Comparison of ENCODE assay signal across 8 cellular contexts in genomic region chr10:79266092-79266491, GRCh38.
DNase-seq lines count a peak whose midpoint lies in the region; ATAC-seq lines count a peak whose summit lies in the region.

No MANE protein-coding gene starts in this region.

- peak overlapping the region; percentile 19 for H3K27ac Mint-ChIP-seq in activated naive CD8-positive, alpha-beta T cell treated with anti-CD3 and anti-CD28 coated beads, Interleukin-2, amount 10 ng/mL, durations not matched to agents 7 days and 5 days

- no peaks in the 10 kb centered on the region for H3K27me3 Mint-ChIP-seq in activated naive CD8-positive, alpha-beta T cell treated with anti-CD3 and anti-CD28 coated beads, Interleukin-2, amount 10 ng/mL, durations not matched to agents 7 days and 5 days

- H3K4me1 ChIP-seq in muscle layer of colon (ENCODE audit: insufficient read depth, low read length) = peaks cover 98% of the 10 kb centered on the region

- H3K9me3 Mint-ChIP-seq in activated naive CD8-positive, alpha-beta T cell treated with anti-CD3 and anti-CD28 coated beads, Interleukin-2, amount 10 ng/mL, durations not matched to agents 7 days and 5 days = no peaks in the 10 kb centered on the region

- no peaks in the 10 kb centered on the region for H3K9me3 ChIP-seq in muscle layer of colon (ENCODE audit: low read length)

- H3K27ac ChIP-seq in muscle layer of colon (ENCODE audit: low read depth, low read length) = peak overlapping the region; percentile 40

- H3K4me1 Mint-ChIP-seq in activated naive CD8-positive, alpha-beta T cell treated with anti-CD3 and anti-CD28 coated beads, Interleukin-2, amount 10 ng/mL, durations not matched to agents 7 days and 5 days = peaks cover 16% of the 10 kb centered on the region

- POLR2A ChIA-PET in activated naive CD8-positive, alpha-beta T cell treated with anti-CD3 and anti-CD28 coated beads, Interleukin-2, amount 10 ng/mL, durations not matched to agents 7 days and 5 days (lab: Charles Lee) = interaction anchor here (1.4 kb wide), 1 partner anchor 22 kb away, joined by 5 read pairs; no protein-coding TSS in a partner anchor

- H3K36me3 Mint-ChIP-seq in activated naive CD8-positive, alpha-beta T cell treated with anti-CD3 and anti-CD28 coated beads, Interleukin-2, amount 10 ng/mL, durations not matched to agents 7 days and 5 days = no peaks in the 10 kb centered on the region

- H3K27me3 ChIP-seq in muscle layer of colon (ENCODE audit: control insufficient read depth in 1 of 2, insufficient read depth in 2 of 2, low read length in 2 of 2) = no peaks in the 10 kb centered on the region

- peak overlapping the region; percentile 17 for H3K9ac ChIP-seq in muscle layer of colon (ENCODE audit: low read length)

- ATAC-seq in HG03064 (IDR thresholded peaks at IDR 0.05; ENCODE audit: low read depth, unreplicated experiment) (peak; percentile 33), left lobe of liver (no peak)
- ATAC-seq in activated naive CD8-positive, alpha-beta T cell treated with anti-CD3 and anti-CD28 coated beads, Interleukin-2, amount 10 ng/mL, durations not matched to agents 7 days and 5 days (ENCODE audit: low read depth) = no peak

- DNase-seq in activated CD4-positive, alpha-beta T cell treated with anti-CD3 and anti-CD28 coated beads for 48 hours = peak; percentile 40
- DNase-seq in activated CD4-positive, alpha-beta T cell treated with anti-CD3 and anti-CD28 coated beads for 4 hours = no peak
- no peak for DNase-seq in activated naive CD8-positive, alpha-beta T cell treated with anti-CD3 and anti-CD28 coated beads, Interleukin-2, amount 10 ng/mL, durations not matched to agents 7 days and 5 days
- DNase-seq in left lobe of liver (ENCODE audit: low spot score) (no peak), HUDEP-2 (lab: John Stamatoyannopoulos, UW; ENCODE audit: unreplicated experiment in 76 of 76) (no peak), NCI-H1694 (lab: John Stamatoyannopoulos, UW) (no peak)

- peak overlapping the region; percentile 10 for H3K4me3 Mint-ChIP-seq in activated naive CD8-positive, alpha-beta T cell treated with anti-CD3 and anti-CD28 coated beads, Interleukin-2, amount 10 ng/mL, durations not matched to agents 7 days and 5 days

- no peak overlapping the region for H3K4me3 ChIP-seq in muscle layer of colon (ENCODE audit: low read depth in 1 of 2, low read length in 2 of 2)

- peaks cover 6% of the 10 kb centered on the region for H3K36me3 ChIP-seq in muscle layer of colon (ENCODE audit: insufficient read depth, low read length)
